In genomic region chr5:14400611-14401010, GRCh38 we compare ENCODE assay signal across 18 cellular contexts.
DNase-seq lines count a peak whose midpoint lies in the region; ATAC-seq and TF ChIP-seq lines count a peak whose summit lies in the region.
"Had no signal": no experiment of that assay in that cellular context is flagged by ENCODE, and none has a peak within 500 bp of the region (broad histone marks: within the 10 kb centered on the region; RNA-seq: fewer than 3 reads in every experiment).

No MANE protein-coding gene starts in this region.

- H3K27me3 Mint-ChIP-seq in activated T-helper 17 cell treated with anti-CD3 and anti-CD28 coated beads, Interleukin-2, amount 50 U/mL, for 72 hours: peaks cover 3% of the 10 kb centered on the region

- TF ChIP-seq POLR2A in gastroesophageal sphincter (IDR thresholded peaks at IDR 0.05): no peak

- peaks cover 56 to 68% of the 10 kb centered on the region in 2 experiments for H3K4me1 ChIP-seq in SK-N-SH (ENCODE audit: control insufficient read depth in 1 of 2, insufficient read depth in 2 of 2, low read depth in 1 of 2, low read length in 1 of 2)
- peaks cover 32% of the 10 kb centered on the region for H3K4me1 ChIP-seq in mesenchymal stem cell (ENCODE audit: control insufficient read depth, insufficient read depth, low read depth, low read length)
- H3K4me1 ChIP-seq in smooth muscle cell (ENCODE audit: low read depth): peaks cover 5% of the 10 kb centered on the region
- H3K4me1 ChIP-seq in gastroesophageal sphincter: peaks cover 0 to 37% (median 11%) of the 10 kb centered on the region in 3 donors
- H3K4me1 ChIP-seq: BLaER1 had no signal

- WGBS in SK-N-SH (ENCODE audit: low lambda C conversion rate): 60% methylated on average over 5 of the region's 5 CpGs
- 47% methylated on average over 5 of the region's 5 CpGs for WGBS in mesenchymal stem cell
- WGBS in smooth muscle cell (ENCODE audit: low lambda C conversion rate): 87% methylated on average over 5 of the region's 5 CpGs
- WGBS in gastroesophageal sphincter (ENCODE audit: low coverage in 1 of 2), 2 donors: 76 to 80% methylated on average over 4 to 5 of the region's 5 CpGs

- no peak overlapping the region for H4K8ac ChIP-seq in mesenchymal stem cell (ENCODE audit: low read length)

- H3K27ac ChIP-seq in SK-N-SH (ENCODE audit: low read depth in 2 of 2, low read length in 1 of 2) (peak overlapping the region; percentile 89 to 96), mesenchymal stem cell (ENCODE audit: low read length, poor library complexity, severe bottlenecking) (peak overlapping the region; percentile 31), smooth muscle cell (ENCODE audit: low read depth) (peak overlapping the region; percentile 38), gastroesophageal sphincter (no peak overlapping the region)
- H3K27ac ChIP-seq: 22Rv1, BLaER1, HL-60 had no signal

- no peak overlapping the region for H3K4me3 Mint-ChIP-seq in activated T-helper 17 cell treated with anti-CD3 and anti-CD28 coated beads, Interleukin-2, amount 50 U/mL, for 72 hours

- H2BK15ac ChIP-seq in mesenchymal stem cell (ENCODE audit: low read depth, poor library complexity, severe bottlenecking): no peak overlapping the region

- H3K4ac ChIP-seq in mesenchymal stem cell (ENCODE audit: low read depth in 1 of 2, low read length in 2 of 2): no peak overlapping the region

- peak overlapping the region in 1 of 2 experiments; percentile 35 for H3K18ac ChIP-seq in mesenchymal stem cell (ENCODE audit: low read depth in 1 of 2, low read length in 2 of 2)

- H3K36me3 ChIP-seq in SK-N-SH (replicated peaks in 1 of 2; ENCODE audit: control insufficient read depth in 1 of 2, insufficient read depth in 2 of 2, low read length in 1 of 2) (peaks cover 7 to 22% of the 10 kb centered on the region in 2 experiments), mesenchymal stem cell (ENCODE audit: control insufficient read depth in 1 of 2, insufficient read depth in 2 of 2, low read depth in 1 of 2, low read length in 2 of 2) (peaks cover 39 to 71% of the 10 kb centered on the region in 2 experiments), smooth muscle cell (ENCODE audit: low read depth) (peaks cover 3% of the 10 kb centered on the region), gastroesophageal sphincter (peaks cover 0 to 53% of the 10 kb centered on the region in 2 donors)

- H2AFZ ChIP-seq in SK-N-SH (ENCODE audit: low read depth): no peak overlapping the region
- H2AFZ ChIP-seq in mesenchymal stem cell (ENCODE audit: low read depth, low read length): no peak overlapping the region
- H2AFZ ChIP-seq in smooth muscle cell (ENCODE audit: low read depth): no peak overlapping the region

- H3K36me3 Mint-ChIP-seq in activated T-helper 17 cell treated with anti-CD3 and anti-CD28 coated beads, Interleukin-2, amount 50 U/mL, for 72 hours (ENCODE audit: low read depth): no peaks in the 10 kb centered on the region

- no peak overlapping the region for H2BK12ac ChIP-seq in mesenchymal stem cell (ENCODE audit: low read length in 2 of 2)

- POLR2A ChIA-PET in SK-N-SH (lab: Yijun Ruan, JAX): interaction anchor here (0.9 to 1.5 kb wide), 4 partner anchors 11 to 248 kb away, joined by 3 to 5 read pairs (median 4); partner anchors contain the start of gene OTULINL

- no peak for TF ChIP-seq CTCF in SK-N-SH (IDR thresholded peaks at IDR 0.05)
- no peak for TF ChIP-seq CTCF in smooth muscle cell (IDR thresholded peaks at IDR 0.05; ENCODE audit: borderline replicate concordance, insufficient read depth, poor library complexity, severe bottlenecking)
- no peak for TF ChIP-seq CTCF in gastroesophageal sphincter (IDR thresholded peaks at IDR 0.05)

- no peak overlapping the region for H2BK5ac ChIP-seq in mesenchymal stem cell (ENCODE audit: low read depth, low read length, poor library complexity, severe bottlenecking)

- H3K79me2 ChIP-seq in SK-N-SH (ENCODE audit: insufficient read depth): peaks cover 57% of the 10 kb centered on the region; the same call in 1 of the 2 replicates
- H3K79me2 ChIP-seq in smooth muscle cell (ENCODE audit: low read depth): peaks cover 12% of the 10 kb centered on the region

- TF ChIP-seq RAD21 in SK-N-SH (IDR thresholded peaks at IDR 0.05; ENCODE audit: low read length): no peak

- H3K14ac ChIP-seq in mesenchymal stem cell (ENCODE audit: low read length in 2 of 2): no peak overlapping the region

- ATAC-seq in SK-N-SH treated with all-trans-retinoic acid at 6 μM for 48 hours (no peak), gastroesophageal sphincter (no peak), HG02884 (IDR thresholded peaks at IDR 0.05; ENCODE audit: unreplicated experiment) (no peak)
- no peak for ATAC-seq in activated T-helper 17 cell treated with anti-CD3 and anti-CD28 coated beads, Interleukin-2, amount 50 U/mL, for 72 hours (replicated peaks)

- H3K9me2 ChIP-seq in SK-N-SH: no peaks in the 10 kb centered on the region

- no peak overlapping the region for H4K91ac ChIP-seq in mesenchymal stem cell (ENCODE audit: low read length)

- H3K4me3 ChIP-seq in SK-N-SH (ENCODE audit: low read depth in 2 of 2, low read length in 1 of 2) (no peak overlapping the region), mesenchymal stem cell (ENCODE audit: insufficient read depth in 1 of 2, low read depth in 1 of 2, low read length in 2 of 2) (peak overlapping the region in 1 of 2 experiments; percentile 11), smooth muscle cell (no peak overlapping the region), gastroesophageal sphincter (no peak overlapping the region)
- H3K4me3 ChIP-seq: BLaER1 had no signal

- peak overlapping the region; percentile 73; the same call in 1 of the 2 replicates for H3K4me2 ChIP-seq in SK-N-SH
- H3K4me2 ChIP-seq in mesenchymal stem cell (ENCODE audit: low read length, poor library complexity, severe bottlenecking): no peak overlapping the region
- H3K4me2 ChIP-seq in smooth muscle cell: peak overlapping the region; percentile 70
- H3K4me2 ChIP-seq: BLaER1 had no signal

- peaks cover 10% of the 10 kb centered on the region for H3K79me1 ChIP-seq in mesenchymal stem cell (replicated peaks; ENCODE audit: low read length, poor library complexity, severe bottlenecking)

- no peak for TF ChIP-seq EP300 in SK-N-SH (IDR thresholded peaks at IDR 0.05; ENCODE audit: borderline replicate concordance in 1 of 2, low read depth in 1 of 2, low read length in 1 of 2)
- TF ChIP-seq EP300 in gastroesophageal sphincter (IDR thresholded peaks at IDR 0.05): no peak

- H4K20me1 ChIP-seq in SK-N-SH (ENCODE audit: insufficient read depth) (no peaks in the 10 kb centered on the region), smooth muscle cell (ENCODE audit: low read depth) (peaks cover 57% of the 10 kb centered on the region)

- H2BK120ac ChIP-seq in mesenchymal stem cell (ENCODE audit: low read depth, low read length): no peak overlapping the region

- CTCF ChIA-PET in SK-N-SH (lab: Yijun Ruan, JAX): interaction anchor here (0.8 to 8.2 kb wide), 18 partner anchors 8 to 253 kb away, joined by 3 to 100 read pairs (median 5); no protein-coding TSS in a partner anchor

- H3K9ac ChIP-seq in SK-N-SH: no peak overlapping the region
- H3K9ac ChIP-seq in mesenchymal stem cell (ENCODE audit: low read length): peak overlapping the region; percentile 36
- H3K9ac ChIP-seq in smooth muscle cell (ENCODE audit: low read depth): no peak overlapping the region
- H3K9ac ChIP-seq: BLaER1 had no signal

- DNase-seq in SK-N-SH: no peak
- DNase-seq in mesenchymal stem cell: peak; percentile 29
- no peak for DNase-seq in smooth muscle cell (lab: John Stamatoyannopoulos, UW; ENCODE audit: unreplicated experiment)
- DNase-seq in NCI-H526 (lab: John Stamatoyannopoulos, UW): no peak
- DNase-seq: DMS 273 treated with DMSO at 0.1 percent for 48 hours; MM.1S; NCI-H1105; NCI-H1694 treated with DMSO at 0.1 percent for 48 hours; NCI-H345; NCI-H69; NK-92 treated with Interleukin-12 subunit alpha and Interleukin-12 subunit beta, amount 100 ng/mL, for 24 hours had no signal

- H3K27ac Mint-ChIP-seq in activated T-helper 17 cell treated with anti-CD3 and anti-CD28 coated beads, Interleukin-2, amount 50 U/mL, for 72 hours: peak overlapping the region; percentile 61

- peak overlapping the region; percentile 91 for H2AK5ac ChIP-seq in mesenchymal stem cell (ENCODE audit: low read length, severe bottlenecking)

- H3K23ac ChIP-seq in mesenchymal stem cell (ENCODE audit: low read length in 2 of 2): no peak overlapping the region

- H3F3A ChIP-seq in SK-N-SH (replicated peaks; ENCODE audit: insufficient read depth) (peaks cover 55% of the 10 kb centered on the region), smooth muscle cell (ENCODE audit: low read depth) (peaks cover 15% of the 10 kb centered on the region)

- peaks cover 15% of the 10 kb centered on the region for H3K4me1 Mint-ChIP-seq in activated T-helper 17 cell treated with anti-CD3 and anti-CD28 coated beads, Interleukin-2, amount 50 U/mL, for 72 hours

- H3K27me3 ChIP-seq in SK-N-SH (ENCODE audit: insufficient read depth) (no peaks in the 10 kb centered on the region), mesenchymal stem cell (ENCODE audit: control insufficient read depth in 1 of 2, insufficient read depth in 1 of 2, low read length in 2 of 2) (no peaks in the 10 kb centered on the region), smooth muscle cell (ENCODE audit: low read depth) (no peaks in the 10 kb centered on the region), gastroesophageal sphincter (no peaks in the 10 kb centered on the region)
- H3K27me3 ChIP-seq: BLaER1 had no signal

- H3K9me3 ChIP-seq in SK-N-SH (no peaks in the 10 kb centered on the region), mesenchymal stem cell (ENCODE audit: control insufficient read depth, low read length) (no peaks in the 10 kb centered on the region), smooth muscle cell (replicated peaks; ENCODE audit: low read depth) (no peaks in the 10 kb centered on the region), gastroesophageal sphincter (no peaks in the 10 kb centered on the region)

- H3K9me3 Mint-ChIP-seq in activated T-helper 17 cell treated with anti-CD3 and anti-CD28 coated beads, Interleukin-2, amount 50 U/mL, for 72 hours: peaks cover 6% of the 10 kb centered on the region

TF ChIP-seq in SK-N-SH treated with all-trans-retinoic acid at 6 μM for 48 hours, 23 proteins besides CTCF, POLR2A, EP300 and RAD21 (continues in another document):
- TF ChIP-seq ZNF8 (CRISPR knock-in tag; IDR thresholded peaks at IDR 0.05): no peak
- no peak for TF ChIP-seq ZNF565 (CRISPR knock-in tag; conservative IDR thresholded peaks at IDR 0.05; ENCODE audit: low read depth)
- TF ChIP-seq ARNTL (CRISPR knock-in tag; IDR thresholded peaks at IDR 0.05; ENCODE audit: borderline replicate concordance, low read depth): no peak
- no peak for TF ChIP-seq TCF4 (CRISPR knock-in tag; IDR thresholded peaks at IDR 0.05; ENCODE audit: borderline replicate concordance)

Comparison
In these comparisons a context has a peak if more than half of its experiments do, and no peak if none do; other contexts are left out.
1. H3K27ac ChIP-seq: peak in SK-N-SH (2 of 2), mesenchymal stem cell (single experiment) and smooth muscle cell (single experiment); none in gastroesophageal sphincter (0 of 4).